In genomic region chr2:119364798-119365197, GRCh38 we compare ENCODE assay signal across 12 cellular contexts. TPM values are rescaled to one million over a fixed set of nuclear protein-coding genes. Genes with fewer than 3 reads are reported as not detected.
DNase-seq lines count a peak whose midpoint lies in the region; ATAC-seq and TF ChIP-seq lines count a peak whose summit lies in the region.
"Had no signal": no experiment of that assay in that cellular context is flagged by ENCODE, and none has a peak within 500 bp of the region (broad histone marks: within the 10 kb centered on the region; RNA-seq: fewer than 3 reads in every experiment).

No MANE protein-coding gene starts in this region.

- no peak for TF ChIP-seq CTCF in GM06990 (IDR thresholded peaks at IDR 0.05; ENCODE audit: insufficient read depth, low read length, poor library complexity, severe bottlenecking)
- TF ChIP-seq CTCF in activated CD8-positive, alpha-beta T cell treated with anti-CD3 and anti-CD28 coated beads for 36 hours (IDR thresholded peaks at IDR 0.05): no peak

- H2AFZ ChIP-seq in ACC112 (ENCODE audit: low read length, unreplicated experiment): no peak overlapping the region

- H3K36me3 Mint-ChIP-seq in activated CD8-positive, alpha-beta T cell treated with anti-CD3 and anti-CD28 coated beads for 36 hours (ENCODE audit: low read depth): peaks cover 23% of the 10 kb centered on the region
- peaks cover 10% of the 10 kb centered on the region for H3K36me3 Mint-ChIP-seq in memory B cell

- H3K9me3 Mint-ChIP-seq in activated CD8-positive, alpha-beta T cell treated with anti-CD3 and anti-CD28 coated beads for 36 hours: no peaks in the 10 kb centered on the region
- H3K9me3 Mint-ChIP-seq in memory B cell: no peaks in the 10 kb centered on the region

- CTCF ChIA-PET in activated CD8-positive, alpha-beta T cell treated with anti-CD3 and anti-CD28 coated beads for 36 hours (lab: Charles Lee): no interaction called here

- H3K4me1 ChIP-seq in ACC112 (ENCODE audit: control insufficient read depth, insufficient read depth, low read length, unreplicated experiment): peaks cover 17% of the 10 kb centered on the region

- no peak overlapping the region for H3K27ac ChIP-seq in ACC112 (ENCODE audit: low read depth, low read length)

- H3K27me3 Mint-ChIP-seq in activated CD8-positive, alpha-beta T cell treated with anti-CD3 and anti-CD28 coated beads for 36 hours: no peaks in the 10 kb centered on the region
- H3K27me3 Mint-ChIP-seq in memory B cell: no peaks in the 10 kb centered on the region

- peaks cover 5% of the 10 kb centered on the region; the same call in 1 of the 2 replicates for H3K36me3 ChIP-seq in ACC112 (ENCODE audit: insufficient read depth, low read length)
- H3K36me3 ChIP-seq in GM06990 (ENCODE audit: control insufficient read depth, insufficient read depth, low read length): peaks cover 11% of the 10 kb centered on the region

- H3K79me2 ChIP-seq in ACC112 (ENCODE audit: control insufficient read depth, insufficient read depth, low read length, unreplicated experiment): peaks cover 38% of the 10 kb centered on the region

- H3K27me3 ChIP-seq in ACC112 (ENCODE audit: insufficient read depth, low read length) (no peaks in the 10 kb centered on the region), GM06990 (replicated peaks; ENCODE audit: control insufficient read depth, insufficient read depth, low read length) (no peaks in the 10 kb centered on the region)

- peak overlapping the region; percentile 88 for H3K4me3 ChIP-seq in ACC112 (ENCODE audit: low read depth, low read length)
- H3K4me3 ChIP-seq in GM06990 (replicated peaks; ENCODE audit: low read depth, low read length): peak overlapping the region; percentile 94
- H3K4me3 ChIP-seq: mucosa of descending colon had no signal

- POLR2A ChIA-PET in activated CD8-positive, alpha-beta T cell treated with anti-CD3 and anti-CD28 coated beads for 36 hours (lab: Charles Lee): no interaction called here

- no peak for ATAC-seq in activated CD8-positive, alpha-beta T cell treated with anti-CD3 and anti-CD28 coated beads for 36 hours
- ATAC-seq in memory B cell (ENCODE audit: low read depth) (no peak), HG03025 (IDR thresholded peaks at IDR 0.05; ENCODE audit: low FRiP score, unreplicated experiment) (no peak), left cardiac atrium (no peak)
- ATAC-seq: mucosa of descending colon had no signal

- DNase-seq in GM06990 (ENCODE audit: extremely low read depth, insufficient read length) (no peak), memory B cell (ENCODE audit: low spot score in 2 of 2) (no peak), SIG-M5 treated with dmso at 0.1 percent for 504 hours (lab: John Stamatoyannopoulos, UW; ENCODE audit: unreplicated experiment) (no peak), left cardiac atrium (no peak), NOMO-1 treated with dmso at 0.1 percent for 144 hours (lab: John Stamatoyannopoulos, UW; ENCODE audit: unreplicated experiment) (no peak)
- DNase-seq in activated CD8-positive, alpha-beta T cell treated with anti-CD3 and anti-CD28 coated beads for 36 hours: no peak
- DNase-seq: activated CD4-positive, CD25-positive, alpha-beta regulatory T cell treated with anti-CD3 and anti-CD28 coated beads, Interleukin-2, amount 50 U/mL, for 72 hours; HCEC 1CT; mucosa of descending colon; NCI-H226 had no signal

- H3K27ac Mint-ChIP-seq in activated CD8-positive, alpha-beta T cell treated with anti-CD3 and anti-CD28 coated beads for 36 hours: peak overlapping the region; percentile 100
- H3K27ac Mint-ChIP-seq in memory B cell: peak overlapping the region; percentile 74

- H3K4me1 Mint-ChIP-seq in activated CD8-positive, alpha-beta T cell treated with anti-CD3 and anti-CD28 coated beads for 36 hours (ENCODE audit: low read depth): peaks cover 46% of the 10 kb centered on the region
- peaks cover 39% of the 10 kb centered on the region for H3K4me1 Mint-ChIP-seq in memory B cell

- peak overlapping the region; percentile 100 for H3K4me3 Mint-ChIP-seq in activated CD8-positive, alpha-beta T cell treated with anti-CD3 and anti-CD28 coated beads for 36 hours
- peak overlapping the region; percentile 98 for H3K4me3 Mint-ChIP-seq in memory B cell

- intact Hi-C loops in activated CD8-positive, alpha-beta T cell treated with anti-CD3 and anti-CD28 coated beads for 36 hours (cut with micrococcal nuclease): no loop called here
- intact Hi-C loops in left cardiac atrium (cut with DNase I): no loop called here

RNA-seq across cellular contexts. Expression of gene C2orf76, which starts 1.8 kb away (rescaled TPM):
- total RNA-seq in activated CD8-positive, alpha-beta T cell treated with anti-CD3 and anti-CD28 coated beads for 36 hours: 10 to 100 TPM in 1 of 2 experiments, 1 to 10 TPM in 1; 9.6 to 11.5 TPM
- 10 to 100 TPM in 1 of 2 donors, 1 to 10 TPM in 1; 9.9 to 11.5 TPM for total RNA-seq in left cardiac atrium

RNA-seq across cellular contexts. Expression of gene DBI, which starts 2.0 kb away (rescaled TPM):
- 100 to 1,000 TPM; 142 to 143 TPM for total RNA-seq in activated CD8-positive, alpha-beta T cell treated with anti-CD3 and anti-CD28 coated beads for 36 hours
- 100 to 1,000 TPM; 172 to 227 TPM for total RNA-seq in left cardiac atrium
